ENCODE assay signal across 20 cellular contexts in the genomic region with DNA sequence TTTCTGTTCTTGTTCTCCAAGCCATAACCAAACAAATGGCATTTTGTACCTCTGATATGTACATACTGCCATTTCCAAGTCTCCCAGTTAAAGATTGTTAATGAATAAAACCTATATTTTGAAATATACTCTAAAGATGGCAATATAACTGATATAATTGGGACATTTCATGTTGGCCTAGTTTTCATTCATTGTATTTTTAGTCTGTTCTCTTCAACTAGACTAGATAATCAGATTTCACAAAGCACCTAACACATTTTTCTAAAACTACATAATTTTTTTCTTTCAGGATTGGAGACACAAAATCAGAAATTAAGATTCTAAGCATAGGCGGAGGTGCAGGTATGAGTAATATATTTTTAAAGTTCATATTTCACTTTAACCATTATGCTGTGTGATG. TPM values are rescaled to one million over a fixed set of nuclear protein-coding genes. Genes with fewer than 3 reads are reported as not detected.
DNase-seq lines count a peak whose midpoint lies in the region; ATAC-seq, FAIRE-seq and TF ChIP-seq lines count a peak whose summit lies in the region.
"Had no signal": no experiment of that assay in that cellular context is flagged by ENCODE, and none has a peak within 500 bp of the region (broad histone marks: within the 10 kb centered on the region; RNA-seq: fewer than 3 reads in every experiment).

No MANE protein-coding gene starts in this region.

- no peak overlapping the region for H3K18ac ChIP-seq in neuronal stem cell (ENCODE audit: low read length)

- H2BK15ac ChIP-seq in neuronal stem cell (ENCODE audit: low read length): no peak overlapping the region

- H3K79me1 ChIP-seq in neuronal stem cell (ENCODE audit: low read depth, low read length): no peaks in the 10 kb centered on the region

- H2AK5ac ChIP-seq in neuronal stem cell (ENCODE audit: low read depth, low read length): no peak overlapping the region

- H3K27me3 ChIP-seq in heart right ventricle (no peaks in the 10 kb centered on the region), endothelial cell of umbilical vein (ENCODE audit: control insufficient read depth in 2 of 2, insufficient read depth in 2 of 2, low read length in 2 of 2) (no peaks in the 10 kb centered on the region), osteoblast (ENCODE audit: insufficient read depth, low read length) (no peaks in the 10 kb centered on the region), neuronal stem cell (ENCODE audit: control insufficient read depth in 3 of 3, insufficient read depth in 3 of 3, low read depth in 1 of 3, low read length in 3 of 3) (no peaks in the 10 kb centered on the region)
- H3K27me3 ChIP-seq: Peyer's patch, SJSA1, testis had no signal

- no peak overlapping the region for H2AFZ ChIP-seq in endothelial cell of umbilical vein (ENCODE audit: low read depth, low read length)
- H2AFZ ChIP-seq in osteoblast (ENCODE audit: low read length): no peak overlapping the region
- no peak overlapping the region for H2AFZ ChIP-seq in neuronal stem cell (ENCODE audit: low read length)

- H2BK5ac ChIP-seq in neuronal stem cell (ENCODE audit: low read length): no peak overlapping the region

- H3K9me3 ChIP-seq in heart right ventricle (no peaks in the 10 kb centered on the region), endothelial cell of umbilical vein (replicated peaks; ENCODE audit: control insufficient read depth, insufficient read depth, low read length) (no peaks in the 10 kb centered on the region), osteoblast (ENCODE audit: low read depth, low read length) (no peaks in the 10 kb centered on the region), neuronal stem cell (replicated peaks in 1 of 2; ENCODE audit: control insufficient read depth in 2 of 2, insufficient read depth in 1 of 2, low read depth in 1 of 2, low read length in 2 of 2) (no peaks in the 10 kb centered on the region)
- H3K9me3 ChIP-seq: Peyer's patch, SJSA1, testis had no signal

- 92 to 97% methylated on average over 1 of the region's 1 CpG for WGBS in heart right ventricle, 2 donors
- WGBS in neuronal stem cell (ENCODE audit: extremely low coverage in 2 of 2, insufficient read length in 2 of 2, insufficient replicate concordance in 1 of 2), 2 donors: no CpG with 5 or more reads among the region's 1 CpG

- H3K36me3 ChIP-seq in heart right ventricle (peaks cover 0 to 34% (median 0%) of the 10 kb centered on the region in 9 donors), endothelial cell of umbilical vein (ENCODE audit: control insufficient read depth in 2 of 2, extremely low read depth in 1 of 2, insufficient read depth in 2 of 2, low read length in 2 of 2) (no peaks in the 10 kb centered on the region), osteoblast (ENCODE audit: insufficient read depth, low read length) (no peaks in the 10 kb centered on the region), neuronal stem cell (replicated peaks in 1 of 2; ENCODE audit: control insufficient read depth in 2 of 2, insufficient read depth in 2 of 2, low read length in 2 of 2) (no peaks in the 10 kb centered on the region)
- H3K36me3 ChIP-seq: Peyer's patch had no signal

- no peak for DNase-seq in heart right ventricle
- DNase-seq in left cardiac atrium: no peak
- no peak for DNase-seq in endothelial cell of umbilical vein (ENCODE audit: low read depth, low spot score)
- DNase-seq in osteoblast (ENCODE audit: insufficient read length, low spot score, missing footprints): no peak
- DNase-seq in activated effector memory CD4-positive, alpha-beta T cell treated with anti-CD3 and anti-CD28 coated beads, Interleukin-2, amount 50 U/mL, for 16 hours: no peak
- no peak for DNase-seq in neuronal stem cell (ENCODE audit: low spot score)
- no peak for DNase-seq in NCI-H2196 (lab: John Stamatoyannopoulos, UW; ENCODE audit: unreplicated experiment)
- DNase-seq: activated CD4-positive, alpha-beta T cell treated with anti-CD3 and anti-CD28 coated beads, Interleukin-2, amount 10 ng/mL, durations not matched to agents 7 days and 5 days; COR-L47; endodermal cell; NCI-H187 treated with DMSO at 0.1 percent for 48 hours; Peyer's patch; testis had no signal

- CTCF ChIA-PET in endothelial cell of umbilical vein (lab: Charles Lee): interaction anchor here (1.0 to 1.8 kb wide), 2 partner anchors 13 to 51 kb away, joined by 3 to 6 read pairs; no protein-coding TSS in a partner anchor

- no peak overlapping the region for H4K91ac ChIP-seq in neuronal stem cell (ENCODE audit: low read depth, low read length, poor library complexity)

- H3K14ac ChIP-seq in neuronal stem cell (ENCODE audit: low read length): no peak overlapping the region

- dilution Hi-C loops in endothelial cell of umbilical vein (cut with MboI; ENCODE audit: extremely low pct_ligation_motif_present, low sequenced_read_pairs): no loop called here

- no peak overlapping the region for H3K4ac ChIP-seq in neuronal stem cell (ENCODE audit: low read length)

- ATAC-seq in heart right ventricle (no peak), left cardiac atrium (no peak), GM21529 (IDR thresholded peaks at IDR 0.05; ENCODE audit: unreplicated experiment) (no peak)
- ATAC-seq: activated naive CD4-positive, alpha-beta T cell treated with anti-CD3 and anti-CD28 coated beads, Interleukin-2, amount 50 U/mL, for 72 hours had no signal

- H2BK120ac ChIP-seq in neuronal stem cell (ENCODE audit: low read depth, low read length): no peak overlapping the region

- H3K4me1 ChIP-seq in heart right ventricle (peaks cover 0 to 37% (median 12%) of the 10 kb centered on the region in 9 donors), endothelial cell of umbilical vein (ENCODE audit: control insufficient read depth, extremely low read depth, insufficient read depth, low read length) (peaks cover 33% of the 10 kb centered on the region), osteoblast (ENCODE audit: insufficient read depth, low read length) (peaks cover 27% of the 10 kb centered on the region), neuronal stem cell (ENCODE audit: control insufficient read depth in 2 of 2, insufficient read depth in 1 of 2, low read depth in 1 of 2, low read length in 2 of 2) (no peaks in the 10 kb centered on the region)
- H3K4me1 ChIP-seq: testis had no signal

- H3K23ac ChIP-seq in neuronal stem cell (ENCODE audit: low read depth, low read length, poor library complexity): no peak overlapping the region

- H4K8ac ChIP-seq in neuronal stem cell (ENCODE audit: low read depth, low read length): no peak overlapping the region

- no peaks in the 10 kb centered on the region for H3K9me1 ChIP-seq in endothelial cell of umbilical vein (replicated peaks; ENCODE audit: control insufficient read depth, extremely low read depth, insufficient read depth, low read length)

- no peak for TF ChIP-seq CTCF in heart right ventricle (IDR thresholded peaks at IDR 0.05)
- TF ChIP-seq CTCF in endothelial cell of umbilical vein (IDR thresholded peaks at IDR 0.05; ENCODE audit: extremely low read depth in 1 of 2, insufficient read depth in 1 of 2, low read depth in 1 of 2, low read length in 2 of 2): no peak
- TF ChIP-seq CTCF in osteoblast (IDR thresholded peaks at IDR 0.05; ENCODE audit: extremely low read depth, low read depth, low read length): no peak

- H2BK12ac ChIP-seq in neuronal stem cell (ENCODE audit: low read length): no peak overlapping the region

- no peak for TF ChIP-seq POLR2A in endothelial cell of umbilical vein (IDR thresholded peaks at IDR 0.05; ENCODE audit: low read depth, low read length)

- H3K9ac ChIP-seq in endothelial cell of umbilical vein (replicated peaks; ENCODE audit: extremely low read depth, insufficient read depth, low read length) (no peak overlapping the region), neuronal stem cell (ENCODE audit: low read depth, low read length, poor library complexity) (no peak overlapping the region)

- H3K79me2 ChIP-seq in endothelial cell of umbilical vein (ENCODE audit: control insufficient read depth, insufficient read depth, low read length) (peaks cover 1% of the 10 kb centered on the region), osteoblast (ENCODE audit: insufficient read depth, low read length) (no peaks in the 10 kb centered on the region)

- no peaks in the 10 kb centered on the region for H4K20me1 ChIP-seq in endothelial cell of umbilical vein (replicated peaks; ENCODE audit: control insufficient read depth, extremely low read depth, insufficient read depth, low read length)
- H4K20me1 ChIP-seq in osteoblast (ENCODE audit: insufficient read depth, low read length): no peaks in the 10 kb centered on the region

- POLR2A ChIA-PET in endothelial cell of umbilical vein (lab: Charles Lee): no interaction called here

- no peak overlapping the region for H3K4me3 ChIP-seq in heart right ventricle
- no peak overlapping the region for H3K4me3 ChIP-seq in endothelial cell of umbilical vein (replicated peaks in 1 of 3; ENCODE audit: insufficient read depth in 1 of 3, low read depth in 1 of 3, low read length in 3 of 3)
- H3K4me3 ChIP-seq in osteoblast (ENCODE audit: insufficient read depth, low read length): no peak overlapping the region
- no peak overlapping the region for H3K4me3 ChIP-seq in neuronal stem cell (ENCODE audit: low read length in 2 of 2)
- H3K4me3 ChIP-seq: Peyer's patch, SJSA1, testis had no signal

- BruUV-seq in endothelial cell of umbilical vein (replicated peaks; lab: Mats Ljungman, UMichigan): no TSS peak

- H3K4me2 ChIP-seq in endothelial cell of umbilical vein (ENCODE audit: insufficient read depth, low read length): peak overlapping the region; percentile 82
- H3K4me2 ChIP-seq in osteoblast (ENCODE audit: insufficient read depth, low read length): peak overlapping the region; percentile 62
- no peak overlapping the region for H3K4me2 ChIP-seq in neuronal stem cell (ENCODE audit: insufficient read depth, low read length, poor library complexity, severe bottlenecking)

- H3K27ac ChIP-seq in heart right ventricle (peak overlapping the region in 7 of 10 donors; percentile 22 to 90 (median 39)), endothelial cell of umbilical vein (ENCODE audit: insufficient read depth, low read depth, low read length) (peak overlapping the region; percentile 74), osteoblast (ENCODE audit: low read depth, low read length) (peak overlapping the region; percentile 61), neuronal stem cell (replicated peaks; ENCODE audit: low read length) (no peak overlapping the region)
- H3K27ac ChIP-seq: SJSA1, testis had no signal

- FAIRE-seq in endothelial cell of umbilical vein (lab: Jason Lieb, UNC): no peak
- FAIRE-seq: GM12891 had no signal

- intact Hi-C loops in heart right ventricle (cut with DNase I) (loop anchor here in 1 of 10 donors (10.0 kb wide), 1 partner anchor 105 kb away; no protein-coding TSS in a partner anchor), left cardiac atrium (cut with DNase I) (no loop called here), endothelial cell of umbilical vein (cut with micrococcal nuclease) (loop anchor here (2.0 kb wide), 2 partner anchors 239 to 531 kb away; a partner anchor contains a TSS)

RNA-seq across cellular contexts. Expression of a gene that starts 5.6 kb away (rescaled TPM):
- total RNA-seq in heart right ventricle: 10 to 100 TPM in 7 of 10 donors, 1 to 10 TPM in 3; 7.2 to 24.9 (median 10.8) TPM
- 1 to 10 TPM; 8.9 to 9.9 TPM for polyA plus RNA-seq in heart right ventricle
- total RNA-seq in left cardiac atrium: 10 to 100 TPM; 19.0 to 32.6 TPM
- 13.4 and 16.9 TPM in 2 replicates for total RNA-seq in endothelial cell of umbilical vein
- 7.7 and 8.6 TPM in 2 replicates for polyA plus RNA-seq in endothelial cell of umbilical vein
- polyA plus RNA-seq in endothelial cell of umbilical vein (2011; cell fraction: cytosol; rRNA removed): 13.5 and 17.9 TPM in 2 replicates
- polyA plus RNA-seq in endothelial cell of umbilical vein (2011; cell fraction: nucleus; rRNA removed): 11.9 and 14.3 TPM in 2 replicates
- 12.8 and 16.1 TPM in 2 replicates for polyA plus RNA-seq in endothelial cell of umbilical vein (2012)
- polyA minus RNA-seq in endothelial cell of umbilical vein: 6.5 and 10.3 TPM in 2 replicates
- 14.3 TPM for polyA minus RNA-seq in endothelial cell of umbilical vein (2011; cell fraction: cytosol; rRNA and poly(A)+ RNA removed)
- 10.6 and 11.9 TPM in 2 replicates for polyA minus RNA-seq in endothelial cell of umbilical vein (2011; cell fraction: nucleus; rRNA and poly(A)+ RNA removed)
- 100 and 115 TPM in 2 replicates for total RNA-seq in osteoblast
- polyA plus RNA-seq in neuronal stem cell (2013, experiment 1 of 2): 4.9 TPM
- polyA plus RNA-seq in neuronal stem cell (2013, experiment 2 of 2): 4.1 TPM
- total RNA-seq: activated CD4-positive, alpha-beta T cell treated with anti-CD3 and anti-CD28 coated beads, Interleukin-2, amount 10 ng/mL, durations not matched to agents 7 days and 5 days; activated naive CD4-positive, alpha-beta T cell treated with anti-CD3 and anti-CD28 coated beads, Interleukin-2, amount 50 U/mL, for 72 hours; activated T-helper 1 cell treated with anti-CD3 and anti-CD28 coated beads, Interleukin-12 subunit alpha, Interleukin-12 subunit beta, Interleukin-2, Interleukin-4 antibody, amounts not matched to agents 30 ng/mL and 10 ng/mL and 1 ng/mL, durations not matched to agents 14 hours and 24 hours and 36 hours; B cell; T-helper 2 cell treated with Interferon-gamma antibody and Interleukin-4, amounts not matched to agents 100 ng/mL and 5 ng/mL, for 36 hours had no signal
